Comparison of ENCODE assay signal across 27 cellular contexts in the genomic region with DNA sequence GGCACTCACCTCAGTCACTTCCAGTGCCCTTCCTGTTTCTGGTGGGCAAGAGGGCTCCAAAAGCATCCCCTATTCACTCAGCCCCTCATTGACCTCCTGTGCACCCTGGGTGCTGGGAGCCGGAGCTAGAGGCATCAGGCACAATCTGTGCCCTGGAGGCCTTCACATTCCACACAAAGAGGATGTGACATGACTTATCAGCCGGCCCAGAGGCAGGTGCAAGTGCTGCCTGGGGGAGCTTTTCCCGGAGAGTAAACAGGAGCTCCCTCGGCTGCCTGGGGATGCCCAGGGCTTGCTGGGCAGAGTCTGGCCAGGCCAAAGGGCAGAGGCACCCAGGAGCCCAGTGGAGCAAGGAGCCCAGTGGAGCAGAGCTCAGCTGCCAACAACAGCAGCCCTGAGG.
DNase-seq lines count a peak whose midpoint lies in the region; ATAC-seq and TF ChIP-seq lines count a peak whose summit lies in the region.
"Had no signal": no experiment of that assay in that cellular context is flagged by ENCODE, and none has a peak within 500 bp of the region (broad histone marks: within the 10 kb centered on the region; RNA-seq: fewer than 3 reads in every experiment).

No MANE protein-coding gene starts in this region.

- no peaks in the 10 kb centered on the region for H3K9me2 ChIP-seq in GM23338 (ENCODE audit: insufficient read depth)

- H3K36me3 Mint-ChIP-seq in activated CD4-positive, alpha-beta T cell treated with anti-CD3 and anti-CD28 coated beads, Interleukin-2, amount 10 ng/mL, durations not matched to agents 7 days and 5 days (ENCODE audit: low read depth), result peaks cover 87% of the 10 kb centered on the region
- H3K36me3 Mint-ChIP-seq in GM23338 (ENCODE audit: low read depth) (no peaks in the 10 kb centered on the region; the same call in 2 of the 3 replicates), natural killer cell (no peaks in the 10 kb centered on the region)
- H3K36me3 Mint-ChIP-seq in activated naive CD8-positive, alpha-beta T cell treated with anti-CD3 and anti-CD28 coated beads for 36 hours, result peaks cover 50% of the 10 kb centered on the region

- intact Hi-C loops in natural killer cell (cut with micrococcal nuclease), result no loop called here

- CTCF ChIA-PET in activated CD4-positive, alpha-beta T cell treated with anti-CD3 and anti-CD28 coated beads, Interleukin-2, amount 10 ng/mL, durations not matched to agents 7 days and 5 days (lab: Charles Lee), result interaction anchor here (0.6 to 2.9 kb wide), 8 partner anchors 10 to 43 kb away, joined by 3 to 14 read pairs (median 4); no protein-coding TSS in a partner anchor

- H3K4me3 ChIP-seq in GM23338, result no peak overlapping the region
- H3K4me3 ChIP-seq in MG63, result no peak overlapping the region
- H3K4me3 ChIP-seq: A549, BLaER1, dorsolateral prefrontal cortex, gastrocnemius medialis, sigmoid colon, upper lobe of right lung had no signal

- H3K4me3 Mint-ChIP-seq in activated CD4-positive, alpha-beta T cell treated with anti-CD3 and anti-CD28 coated beads, Interleukin-2, amount 10 ng/mL, durations not matched to agents 7 days and 5 days, result peak overlapping the region; percentile 30
- H3K4me3 Mint-ChIP-seq in GM23338, result no peak overlapping the region
- H3K4me3 Mint-ChIP-seq in activated naive CD8-positive, alpha-beta T cell treated with anti-CD3 and anti-CD28 coated beads for 36 hours, result no peak overlapping the region
- peak overlapping the region; percentile 35 for H3K4me3 Mint-ChIP-seq in natural killer cell
- H3K4me3 Mint-ChIP-seq: H9, nephron progenitor cell had no signal

- no peaks in the 10 kb centered on the region for H3K4me1 ChIP-seq in GM23338 (ENCODE audit: insufficient read depth)
- H3K4me1 ChIP-seq: A549, gastrocnemius medialis, sigmoid colon, upper lobe of right lung had no signal

- H3K36me3 ChIP-seq in GM23338 (ENCODE audit: insufficient read depth) (no peaks in the 10 kb centered on the region), MG63 (no peaks in the 10 kb centered on the region)
- H3K36me3 ChIP-seq: gastrocnemius medialis, sigmoid colon, upper lobe of right lung had no signal

- H3K27me3 ChIP-seq in GM23338 (ENCODE audit: insufficient read depth), result no peaks in the 10 kb centered on the region
- no peaks in the 10 kb centered on the region for H3K27me3 ChIP-seq in MG63
- H3K27me3 ChIP-seq: BLaER1, gastrocnemius medialis, sigmoid colon, upper lobe of right lung had no signal

- H3K4me2 ChIP-seq in GM23338, result no peak overlapping the region
- H3K4me2 ChIP-seq: A549, BLaER1 had no signal

- no peaks in the 10 kb centered on the region for H3K9me3 Mint-ChIP-seq in activated CD4-positive, alpha-beta T cell treated with anti-CD3 and anti-CD28 coated beads, Interleukin-2, amount 10 ng/mL, durations not matched to agents 7 days and 5 days
- peaks cover 2% of the 10 kb centered on the region; the same call in 1 of the 3 replicates for H3K9me3 Mint-ChIP-seq in GM23338
- no peaks in the 10 kb centered on the region for H3K9me3 Mint-ChIP-seq in activated naive CD8-positive, alpha-beta T cell treated with anti-CD3 and anti-CD28 coated beads for 36 hours
- no peaks in the 10 kb centered on the region for H3K9me3 Mint-ChIP-seq in natural killer cell
- H3K9me3 Mint-ChIP-seq: H9, nephron progenitor cell had no signal

- no peak overlapping the region for H3K27ac ChIP-seq in GM23338 (ENCODE audit: low read depth)
- H3K27ac ChIP-seq: A549, BLaER1, dorsolateral prefrontal cortex, gastrocnemius medialis, sigmoid colon, upper lobe of right lung had no signal

- peaks cover 69% of the 10 kb centered on the region for H3K79me2 ChIP-seq in GM23338 (replicated peaks; ENCODE audit: insufficient read depth)

- H4K20me1 ChIP-seq in GM23338 (replicated peaks; ENCODE audit: insufficient read depth), result no peaks in the 10 kb centered on the region; the same call in 1 of the 2 replicates

- H3K27ac Mint-ChIP-seq in activated CD4-positive, alpha-beta T cell treated with anti-CD3 and anti-CD28 coated beads, Interleukin-2, amount 10 ng/mL, durations not matched to agents 7 days and 5 days, result peak overlapping the region; percentile 81
- H3K27ac Mint-ChIP-seq in GM23338 (peak overlapping the region; percentile 18; the same call in 1 of the 2 replicates), natural killer cell (peak overlapping the region; percentile 81 to 84)
- peak overlapping the region; percentile 96 for H3K27ac Mint-ChIP-seq in activated naive CD8-positive, alpha-beta T cell treated with anti-CD3 and anti-CD28 coated beads for 36 hours
- H3K27ac Mint-ChIP-seq: nephron progenitor cell had no signal

- H3K9me3 ChIP-seq in MG63, result no peaks in the 10 kb centered on the region
- H3K9me3 ChIP-seq: A549, BLaER1, gastrocnemius medialis, sigmoid colon, upper lobe of right lung had no signal

- POLR2A ChIA-PET in activated CD4-positive, alpha-beta T cell treated with anti-CD3 and anti-CD28 coated beads, Interleukin-2, amount 10 ng/mL, durations not matched to agents 7 days and 5 days (lab: Charles Lee), result interaction anchor here (0.8 kb wide), 1 partner anchor 23 kb away, joined by 3 read pairs; no protein-coding TSS in a partner anchor

- peaks cover 100% of the 10 kb centered on the region for H3K4me1 Mint-ChIP-seq in activated CD4-positive, alpha-beta T cell treated with anti-CD3 and anti-CD28 coated beads, Interleukin-2, amount 10 ng/mL, durations not matched to agents 7 days and 5 days
- H3K4me1 Mint-ChIP-seq in GM23338, result peaks cover 22% of the 10 kb centered on the region
- H3K4me1 Mint-ChIP-seq in activated naive CD8-positive, alpha-beta T cell treated with anti-CD3 and anti-CD28 coated beads for 36 hours, result peaks cover 99% of the 10 kb centered on the region
- H3K4me1 Mint-ChIP-seq in natural killer cell, result peaks cover 91 to 100% of the 10 kb centered on the region in 2 donors

- no peak for DNase-seq in activated CD4-positive, alpha-beta T cell treated with anti-CD3 and anti-CD28 coated beads, Interleukin-2, amount 10 ng/mL, durations not matched to agents 7 days and 5 days
- no peak for DNase-seq in activated CD4-positive, alpha-beta T cell treated with anti-CD3 and anti-CD28 coated beads, Interleukin-2, amount 50 U/mL, for 4 hours
- no peak for DNase-seq in GM23338 (ENCODE audit: low spot score)
- no peak for DNase-seq in activated naive CD8-positive, alpha-beta T cell treated with anti-CD3 and anti-CD28 coated beads for 36 hours
- DNase-seq in natural killer cell, result no peak
- DNase-seq in MG63, result no peak
- DNase-seq: activated CD4-positive, CD25-positive, alpha-beta regulatory T cell; amygdala; DMS 273 treated with DMSO at 0.1 percent for 48 hours; dorsolateral prefrontal cortex; erythroblast; gastrocnemius medialis; GF-D8; H9; mesenchymal stem cell; NCI-H1417 treated with DMSO at 0.1 percent for 48 hours; NCI-H2171; NCI-H748 treated with DMSO at 0.1 percent for 48 hours; nephron progenitor cell; Right ventricle myocardium superior; sigmoid colon; stimulated activated naive CD4-positive, alpha-beta T cell treated with Interleukin-2 at 50 U/mL for 16 hours; upper lobe of right lung had no signal

- H3K27me3 Mint-ChIP-seq in activated CD4-positive, alpha-beta T cell treated with anti-CD3 and anti-CD28 coated beads, Interleukin-2, amount 10 ng/mL, durations not matched to agents 7 days and 5 days, result no peaks in the 10 kb centered on the region
- H3K27me3 Mint-ChIP-seq in GM23338 (ENCODE audit: insufficient read depth, low read depth, poor library complexity) (peaks cover 15% of the 10 kb centered on the region), natural killer cell (ENCODE audit: low read depth in 2 of 2) (no peaks in the 10 kb centered on the region)
- H3K27me3 Mint-ChIP-seq in activated naive CD8-positive, alpha-beta T cell treated with anti-CD3 and anti-CD28 coated beads for 36 hours, result no peaks in the 10 kb centered on the region

- TF ChIP-seq CTCF in GM23338 (conservative IDR thresholded peaks at IDR 0.05; ENCODE audit: low read depth in 2 of 2), result no peak
- TF ChIP-seq CTCF in natural killer cell (IDR thresholded peaks at IDR 0.05), result no peak

- ATAC-seq in GM23338 (no peak), natural killer cell (no peak), GM19351 (IDR thresholded peaks at IDR 0.05; ENCODE audit: unreplicated experiment) (no peak), GM19467 (IDR thresholded peaks at IDR 0.05; ENCODE audit: unreplicated experiment) (no peak)
- ATAC-seq: A549, gastrocnemius medialis, upper lobe of right lung had no signal

- no peaks in the 10 kb centered on the region for H3F3A ChIP-seq in GM23338 (replicated peaks; ENCODE audit: low read depth)

- no peak overlapping the region for H2AFZ ChIP-seq in GM23338

TF ChIP-seq in GM23338, 12 proteins besides CTCF, POLR2A, EP300 and RAD21 (continues in another document):
- TF ChIP-seq STAT1 (IDR thresholded peaks at IDR 0.05; ENCODE audit: unreplicated experiment), result no peak
- TF ChIP-seq, protein P1, sequence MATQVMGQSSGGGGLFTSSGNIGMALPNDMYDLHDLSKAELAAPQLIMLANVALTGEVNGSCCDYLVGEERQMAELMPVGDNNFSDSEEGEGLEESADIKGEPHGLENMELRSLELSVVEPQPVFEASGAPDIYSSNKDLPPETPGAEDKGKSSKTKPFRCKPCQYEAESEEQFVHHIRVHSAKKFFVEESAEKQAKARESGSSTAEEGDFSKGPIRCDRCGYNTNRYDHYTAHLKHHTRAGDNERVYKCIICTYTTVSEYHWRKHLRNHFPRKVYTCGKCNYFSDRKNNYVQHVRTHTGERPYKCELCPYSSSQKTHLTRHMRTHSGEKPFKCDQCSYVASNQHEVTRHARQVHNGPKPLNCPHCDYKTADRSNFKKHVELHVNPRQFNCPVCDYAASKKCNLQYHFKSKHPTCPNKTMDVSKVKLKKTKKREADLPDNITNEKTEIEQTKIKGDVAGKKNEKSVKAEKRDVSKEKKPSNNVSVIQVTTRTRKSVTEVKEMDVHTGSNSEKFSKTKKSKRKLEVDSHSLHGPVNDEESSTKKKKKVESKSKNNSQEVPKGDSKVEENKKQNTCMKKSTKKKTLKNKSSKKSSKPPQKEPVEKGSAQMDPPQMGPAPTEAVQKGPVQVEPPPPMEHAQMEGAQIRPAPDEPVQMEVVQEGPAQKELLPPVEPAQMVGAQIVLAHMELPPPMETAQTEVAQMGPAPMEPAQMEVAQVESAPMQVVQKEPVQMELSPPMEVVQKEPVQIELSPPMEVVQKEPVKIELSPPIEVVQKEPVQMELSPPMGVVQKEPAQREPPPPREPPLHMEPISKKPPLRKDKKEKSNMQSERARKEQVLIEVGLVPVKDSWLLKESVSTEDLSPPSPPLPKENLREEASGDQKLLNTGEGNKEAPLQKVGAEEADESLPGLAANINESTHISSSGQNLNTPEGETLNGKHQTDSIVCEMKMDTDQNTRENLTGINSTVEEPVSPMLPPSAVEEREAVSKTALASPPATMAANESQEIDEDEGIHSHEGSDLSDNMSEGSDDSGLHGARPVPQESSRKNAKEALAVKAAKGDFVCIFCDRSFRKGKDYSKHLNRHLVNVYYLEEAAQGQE (IDR thresholded peaks at IDR 0.05; ENCODE audit: unreplicated experiment), result no peak
- no peak for TF ChIP-seq NANOG (IDR thresholded peaks at IDR 0.05; ENCODE audit: borderline replicate concordance)

Comparison
In these comparisons a context has a peak if more than half of its experiments do, and no peak if none do; other contexts are left out.
1. H3K27ac Mint-ChIP-seq: peak in every context shown above with its lines; median percentile 96 in activated naive CD8-positive, alpha-beta T cell treated with anti-CD3 and anti-CD28 coated beads for 36 hours; 82 in natural killer cell; 81 in activated CD4-positive, alpha-beta T cell treated with anti-CD3 and anti-CD28 coated beads, Interleukin-2, amount 10 ng/mL, durations not matched to agents 7 days and 5 days; 18 in GM23338.
2. H3K4me3 Mint-ChIP-seq: peak in activated CD4-positive, alpha-beta T cell treated with anti-CD3 and anti-CD28 coated beads, Interleukin-2, amount 10 ng/mL, durations not matched to agents 7 days and 5 days (single experiment) and natural killer cell (single experiment); none in GM23338 (single experiment) and activated naive CD8-positive, alpha-beta T cell treated with anti-CD3 and anti-CD28 coated beads for 36 hours (single experiment).